In the genomic region with DNA sequence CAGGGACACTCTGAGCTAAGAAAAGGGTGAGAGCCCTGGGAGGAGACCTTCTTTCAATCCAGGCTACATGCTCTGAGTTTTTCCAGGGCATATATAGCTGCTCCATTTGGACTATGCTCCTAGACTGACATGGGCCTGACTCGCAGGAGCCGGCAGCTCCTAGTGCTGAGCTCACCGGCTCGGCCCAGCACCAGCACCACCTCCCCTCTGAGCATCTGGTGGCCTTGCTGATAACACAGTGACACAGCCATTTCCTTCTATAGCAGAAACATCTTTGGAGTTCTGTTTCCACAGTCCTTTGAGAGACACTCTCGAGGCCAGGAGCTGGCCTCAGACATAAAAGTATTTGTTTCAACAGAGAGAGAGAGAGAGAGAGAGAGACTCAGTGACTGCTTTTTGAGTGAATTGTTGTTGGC, we compare ENCODE assay signal across 2 cellular contexts.
TF ChIP-seq lines count a peak whose summit lies in the region.

No MANE protein-coding gene starts in this region.

TF ChIP-seq in H1, 55 proteins besides CTCF, POLR2A, EP300 and RAD21:
- TF ChIP-seq POLR2AphosphoS5 (IDR thresholded peaks at IDR 0.05; ENCODE audit: low read depth, low read length) (no peak), TBP (IDR thresholded peaks at IDR 0.05; ENCODE audit: low read depth, low read length) (no peak), SUZ12 (IDR thresholded peaks at IDR 0.05; ENCODE audit: low read length) (no peak), TAF1 (IDR thresholded peaks at IDR 0.05; ENCODE audit: low read depth, low read length) (no peak), SRF (IDR thresholded peaks at IDR 0.05; ENCODE audit: low read depth, low read length) (no peak), SP4 (IDR thresholded peaks at IDR 0.05; ENCODE audit: low read length) (no peak), RFX5 (IDR thresholded peaks at IDR 0.05; ENCODE audit: borderline replicate concordance, low read depth, low read length) (no peak), JUN (IDR thresholded peaks at IDR 0.05; ENCODE audit: low read depth, low read length) (no peak), SAP30 (IDR thresholded peaks at IDR 0.05; ENCODE audit: insufficient read depth, insufficient replicate concordance, low read length) (no peak), JUND (IDR thresholded peaks at IDR 0.05; ENCODE audit: low read length) (no peak)
- TF ChIP-seq, protein P1, sequence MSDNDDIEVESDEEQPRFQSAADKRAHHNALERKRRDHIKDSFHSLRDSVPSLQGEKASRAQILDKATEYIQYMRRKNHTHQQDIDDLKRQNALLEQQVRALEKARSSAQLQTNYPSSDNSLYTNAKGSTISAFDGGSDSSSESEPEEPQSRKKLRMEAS (IDR thresholded peaks at IDR 0.05), result no peak
TF ChIP-seq in H1: peak in this region for 0.

TF ChIP-seq in HepG2, 621 proteins besides CTCF, POLR2A, EP300 and RAD21:
- TF ChIP-seq ZFY (CRISPR knock-in tag; IDR thresholded peaks at IDR 0.05), result peak; percentile 20; the same call in 1 of the 2 replicates
- TF ChIP-seq NFE2L2 (IDR thresholded peaks at IDR 0.05; ENCODE audit: low read length), result 0 out of 2 replicates have a peak, but pooled peaks have one; percentile 23
- TF ChIP-seq ZMYM2 (CRISPR knock-in tag; IDR thresholded peaks at IDR 0.05), result no peak
- TF ChIP-seq ZNF292 (CRISPR knock-in tag; IDR thresholded peaks at IDR 0.05; ENCODE audit: borderline replicate concordance, low read depth), result peak; percentile 69; the same call in 1 of the 2 replicates
- TF ChIP-seq KDM5B (CRISPR knock-in tag; IDR thresholded peaks at IDR 0.05; ENCODE audit: borderline replicate concordance), result no peak
- TF ChIP-seq YEATS2 (CRISPR knock-in tag; IDR thresholded peaks at IDR 0.05; ENCODE audit: borderline replicate concordance), result no peak
- TF ChIP-seq ZNF430 (CRISPR knock-in tag; IDR thresholded peaks at IDR 0.05), result 0 out of 2 replicates have a peak, but pooled peaks have one; percentile 12
- TF ChIP-seq ASH2L (IDR thresholded peaks at IDR 0.05; ENCODE audit: insufficient read length, low read depth, low read length), result no peak
- peak; percentile 37; the same call in 1 of the 2 replicates for TF ChIP-seq SALL1 (CRISPR knock-in tag; IDR thresholded peaks at IDR 0.05)
- TF ChIP-seq, protein P2, sequence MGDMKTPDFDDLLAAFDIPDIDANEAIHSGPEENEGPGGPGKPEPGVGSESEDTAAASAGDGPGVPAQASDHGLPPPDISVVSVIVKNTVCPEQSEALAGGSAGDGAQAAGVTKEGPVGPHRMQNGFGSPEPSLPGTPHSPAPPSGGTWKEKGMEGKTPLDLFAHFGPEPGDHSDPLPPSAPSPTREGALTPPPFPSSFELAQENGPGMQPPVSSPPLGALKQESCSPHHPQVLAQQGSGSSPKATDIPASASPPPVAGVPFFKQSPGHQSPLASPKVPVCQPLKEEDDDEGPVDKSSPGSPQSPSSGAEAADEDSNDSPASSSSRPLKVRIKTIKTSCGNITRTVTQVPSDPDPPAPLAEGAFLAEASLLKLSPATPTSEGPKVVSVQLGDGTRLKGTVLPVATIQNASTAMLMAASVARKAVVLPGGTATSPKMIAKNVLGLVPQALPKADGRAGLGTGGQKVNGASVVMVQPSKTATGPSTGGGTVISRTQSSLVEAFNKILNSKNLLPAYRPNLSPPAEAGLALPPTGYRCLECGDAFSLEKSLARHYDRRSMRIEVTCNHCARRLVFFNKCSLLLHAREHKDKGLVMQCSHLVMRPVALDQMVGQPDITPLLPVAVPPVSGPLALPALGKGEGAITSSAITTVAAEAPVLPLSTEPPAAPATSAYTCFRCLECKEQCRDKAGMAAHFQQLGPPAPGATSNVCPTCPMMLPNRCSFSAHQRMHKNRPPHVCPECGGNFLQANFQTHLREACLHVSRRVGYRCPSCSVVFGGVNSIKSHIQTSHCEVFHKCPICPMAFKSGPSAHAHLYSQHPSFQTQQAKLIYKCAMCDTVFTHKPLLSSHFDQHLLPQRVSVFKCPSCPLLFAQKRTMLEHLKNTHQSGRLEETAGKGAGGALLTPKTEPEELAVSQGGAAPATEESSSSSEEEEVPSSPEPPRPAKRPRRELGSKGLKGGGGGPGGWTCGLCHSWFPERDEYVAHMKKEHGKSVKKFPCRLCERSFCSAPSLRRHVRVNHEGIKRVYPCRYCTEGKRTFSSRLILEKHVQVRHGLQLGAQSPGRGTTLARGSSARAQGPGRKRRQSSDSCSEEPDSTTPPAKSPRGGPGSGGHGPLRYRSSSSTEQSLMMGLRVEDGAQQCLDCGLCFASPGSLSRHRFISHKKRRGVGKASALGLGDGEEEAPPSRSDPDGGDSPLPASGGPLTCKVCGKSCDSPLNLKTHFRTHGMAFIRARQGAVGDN (CRISPR knock-in tag; IDR thresholded peaks at IDR 0.05), result peak; percentile 51; the same call in 1 of the 2 replicates
- no peak for TF ChIP-seq NPAS2 (CRISPR knock-in tag; IDR thresholded peaks at IDR 0.05; ENCODE audit: borderline replicate concordance)
- no peak for TF ChIP-seq GFI1 (CRISPR knock-in tag; IDR thresholded peaks at IDR 0.05; ENCODE audit: borderline replicate concordance)
- TF ChIP-seq, protein P3, sequence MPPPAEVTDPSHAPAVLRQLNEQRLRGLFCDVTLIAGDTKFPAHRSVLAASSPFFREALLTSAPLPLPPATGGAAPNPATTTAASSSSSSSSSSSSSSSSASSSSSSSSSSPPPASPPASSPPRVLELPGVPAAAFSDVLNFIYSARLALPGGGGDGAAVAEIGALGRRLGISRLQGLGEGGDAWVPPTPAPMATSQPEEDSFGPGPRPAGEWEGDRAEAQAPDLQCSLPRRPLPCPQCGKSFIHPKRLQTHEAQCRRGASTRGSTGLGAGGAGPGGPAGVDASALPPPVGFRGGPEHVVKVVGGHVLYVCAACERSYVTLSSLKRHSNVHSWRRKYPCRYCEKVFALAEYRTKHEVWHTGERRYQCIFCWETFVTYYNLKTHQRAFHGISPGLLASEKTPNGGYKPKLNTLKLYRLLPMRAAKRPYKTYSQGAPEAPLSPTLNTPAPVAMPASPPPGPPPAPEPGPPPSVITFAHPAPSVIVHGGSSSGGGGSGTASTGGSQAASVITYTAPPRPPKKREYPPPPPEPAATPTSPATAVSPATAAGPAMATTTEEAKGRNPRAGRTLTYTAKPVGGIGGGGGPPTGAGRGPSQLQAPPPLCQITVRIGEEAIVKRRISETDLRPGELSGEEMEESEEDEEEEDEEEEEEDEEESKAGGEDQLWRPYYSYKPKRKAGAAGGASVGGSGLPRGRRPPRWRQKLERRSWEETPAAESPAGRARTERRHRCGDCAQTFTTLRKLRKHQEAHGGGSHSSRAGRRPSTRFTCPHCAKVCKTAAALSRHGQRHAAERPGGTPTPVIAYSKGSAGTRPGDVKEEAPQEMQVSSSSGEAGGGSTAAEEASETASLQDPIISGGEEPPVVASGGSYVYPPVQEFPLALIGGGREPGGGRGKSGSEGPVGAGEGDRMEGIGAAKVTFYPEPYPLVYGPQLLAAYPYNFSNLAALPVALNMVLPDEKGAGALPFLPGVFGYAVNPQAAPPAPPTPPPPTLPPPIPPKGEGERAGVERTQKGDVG (CRISPR knock-in tag; IDR thresholded peaks at IDR 0.05; ENCODE audit: borderline replicate concordance), result no peak
- TF ChIP-seq LCORL (IDR thresholded peaks at IDR 0.05), result no peak
- 0 out of 2 replicates have a peak, but pooled peaks have one; percentile 17 for TF ChIP-seq LCORL (CRISPR knock-in tag; IDR thresholded peaks at IDR 0.05)
- TF ChIP-seq GATAD2A (CRISPR knock-in tag; IDR thresholded peaks at IDR 0.05), result 0 out of 2 replicates have a peak, but pooled peaks have one; percentile 9
- TF ChIP-seq HOXA3 (CRISPR knock-in tag; IDR thresholded peaks at IDR 0.05), result 0 out of 2 replicates have a peak, but pooled peaks have one; percentile 15
- peak; percentile 33; the same call in 1 of the 2 replicates for TF ChIP-seq ZFX (CRISPR knock-in tag; IDR thresholded peaks at IDR 0.05; ENCODE audit: low read depth)
- peak; percentile 61; the same call in 1 of the 2 replicates for TF ChIP-seq ZNF768 (CRISPR knock-in tag; IDR thresholded peaks at IDR 0.05)
- 0 out of 2 replicates have a peak, but pooled peaks have one; percentile 21 for TF ChIP-seq SOX13 (IDR thresholded peaks at IDR 0.05)
- TF ChIP-seq SOX13 (CRISPR knock-in tag; conservative IDR thresholded peaks at IDR 0.05 in 1 of 2, IDR thresholded peaks at IDR 0.05 in 1 of 2), result no peak
- TF ChIP-seq ZNF441 (CRISPR knock-in tag; IDR thresholded peaks at IDR 0.05; ENCODE audit: borderline replicate concordance), result peak; percentile 71; the same call in 1 of the 2 replicates
- TF ChIP-seq ZNF772 (CRISPR knock-in tag; IDR thresholded peaks at IDR 0.05), result no peak
- TF ChIP-seq HNF4A (CRISPR knock-in tag; IDR thresholded peaks at IDR 0.05), result peak; percentile 42
- no peak for TF ChIP-seq BRD4 (CRISPR knock-in tag; IDR thresholded peaks at IDR 0.05)
- TF ChIP-seq, protein P4, sequence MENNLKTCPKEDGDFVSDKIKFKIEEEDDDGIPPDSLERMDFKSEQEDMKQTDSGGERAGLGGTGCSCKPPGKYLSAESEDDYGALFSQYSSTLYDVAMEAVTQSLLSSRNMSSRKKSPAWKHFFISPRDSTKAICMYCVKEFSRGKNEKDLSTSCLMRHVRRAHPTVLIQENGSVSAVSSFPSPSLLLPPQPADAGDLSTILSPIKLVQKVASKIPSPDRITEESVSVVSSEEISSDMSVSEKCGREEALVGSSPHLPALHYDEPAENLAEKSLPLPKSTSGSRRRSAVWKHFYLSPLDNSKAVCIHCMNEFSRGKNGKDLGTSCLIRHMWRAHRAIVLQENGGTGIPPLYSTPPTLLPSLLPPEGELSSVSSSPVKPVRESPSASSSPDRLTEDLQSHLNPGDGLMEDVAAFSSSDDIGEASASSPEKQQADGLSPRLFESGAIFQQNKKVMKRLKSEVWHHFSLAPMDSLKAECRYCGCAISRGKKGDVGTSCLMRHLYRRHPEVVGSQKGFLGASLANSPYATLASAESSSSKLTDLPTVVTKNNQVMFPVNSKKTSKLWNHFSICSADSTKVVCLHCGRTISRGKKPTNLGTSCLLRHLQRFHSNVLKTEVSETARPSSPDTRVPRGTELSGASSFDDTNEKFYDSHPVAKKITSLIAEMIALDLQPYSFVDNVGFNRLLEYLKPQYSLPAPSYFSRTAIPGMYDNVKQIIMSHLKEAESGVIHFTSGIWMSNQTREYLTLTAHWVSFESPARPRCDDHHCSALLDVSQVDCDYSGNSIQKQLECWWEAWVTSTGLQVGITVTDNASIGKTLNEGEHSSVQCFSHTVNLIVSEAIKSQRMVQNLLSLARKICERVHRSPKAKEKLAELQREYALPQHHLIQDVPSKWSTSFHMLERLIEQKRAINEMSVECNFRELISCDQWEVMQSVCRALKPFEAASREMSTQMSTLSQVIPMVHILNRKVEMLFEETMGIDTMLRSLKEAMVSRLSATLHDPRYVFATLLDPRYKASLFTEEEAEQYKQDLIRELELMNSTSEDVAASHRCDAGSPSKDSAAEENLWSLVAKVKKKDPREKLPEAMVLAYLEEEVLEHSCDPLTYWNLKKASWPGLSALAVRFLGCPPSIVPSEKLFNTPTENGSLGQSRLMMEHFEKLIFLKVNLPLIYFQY (CRISPR knock-in tag; IDR thresholded peaks at IDR 0.05; ENCODE audit: borderline replicate concordance), result peak; percentile 86; the same call in 1 of the 2 replicates
- TF ChIP-seq, protein P5, sequence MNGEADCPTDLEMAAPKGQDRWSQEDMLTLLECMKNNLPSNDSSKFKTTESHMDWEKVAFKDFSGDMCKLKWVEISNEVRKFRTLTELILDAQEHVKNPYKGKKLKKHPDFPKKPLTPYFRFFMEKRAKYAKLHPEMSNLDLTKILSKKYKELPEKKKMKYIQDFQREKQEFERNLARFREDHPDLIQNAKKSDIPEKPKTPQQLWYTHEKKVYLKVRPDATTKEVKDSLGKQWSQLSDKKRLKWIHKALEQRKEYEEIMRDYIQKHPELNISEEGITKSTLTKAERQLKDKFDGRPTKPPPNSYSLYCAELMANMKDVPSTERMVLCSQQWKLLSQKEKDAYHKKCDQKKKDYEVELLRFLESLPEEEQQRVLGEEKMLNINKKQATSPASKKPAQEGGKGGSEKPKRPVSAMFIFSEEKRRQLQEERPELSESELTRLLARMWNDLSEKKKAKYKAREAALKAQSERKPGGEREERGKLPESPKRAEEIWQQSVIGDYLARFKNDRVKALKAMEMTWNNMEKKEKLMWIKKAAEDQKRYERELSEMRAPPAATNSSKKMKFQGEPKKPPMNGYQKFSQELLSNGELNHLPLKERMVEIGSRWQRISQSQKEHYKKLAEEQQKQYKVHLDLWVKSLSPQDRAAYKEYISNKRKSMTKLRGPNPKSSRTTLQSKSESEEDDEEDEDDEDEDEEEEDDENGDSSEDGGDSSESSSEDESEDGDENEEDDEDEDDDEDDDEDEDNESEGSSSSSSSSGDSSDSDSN (CRISPR knock-in tag; IDR thresholded peaks at IDR 0.05), result peak; percentile 31; the same call in 1 of the 2 replicates
- TF ChIP-seq ZNF564 (CRISPR knock-in tag; IDR thresholded peaks at IDR 0.05), result peak; percentile 97
- TF ChIP-seq, protein P6, sequence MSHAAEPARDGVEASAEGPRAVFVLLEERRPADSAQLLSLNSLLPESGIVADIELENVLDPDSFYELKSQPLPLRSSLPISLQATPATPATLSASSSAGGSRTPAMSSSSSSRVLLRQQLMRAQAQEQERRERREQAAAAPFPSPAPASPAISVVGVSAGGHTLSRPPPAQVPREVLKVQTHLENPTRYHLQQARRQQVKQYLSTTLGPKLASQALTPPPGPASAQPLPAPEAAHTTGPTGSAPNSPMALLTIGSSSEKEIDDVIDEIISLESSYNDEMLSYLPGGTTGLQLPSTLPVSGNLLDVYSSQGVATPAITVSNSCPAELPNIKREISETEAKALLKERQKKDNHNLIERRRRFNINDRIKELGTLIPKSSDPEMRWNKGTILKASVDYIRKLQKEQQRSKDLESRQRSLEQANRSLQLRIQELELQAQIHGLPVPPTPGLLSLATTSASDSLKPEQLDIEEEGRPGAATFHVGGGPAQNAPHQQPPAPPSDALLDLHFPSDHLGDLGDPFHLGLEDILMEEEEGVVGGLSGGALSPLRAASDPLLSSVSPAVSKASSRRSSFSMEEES (CRISPR knock-in tag; IDR thresholded peaks at IDR 0.05), result no peak
TF ChIP-seq in HepG2: peak in this region for 17.
